In the genomic region with DNA sequence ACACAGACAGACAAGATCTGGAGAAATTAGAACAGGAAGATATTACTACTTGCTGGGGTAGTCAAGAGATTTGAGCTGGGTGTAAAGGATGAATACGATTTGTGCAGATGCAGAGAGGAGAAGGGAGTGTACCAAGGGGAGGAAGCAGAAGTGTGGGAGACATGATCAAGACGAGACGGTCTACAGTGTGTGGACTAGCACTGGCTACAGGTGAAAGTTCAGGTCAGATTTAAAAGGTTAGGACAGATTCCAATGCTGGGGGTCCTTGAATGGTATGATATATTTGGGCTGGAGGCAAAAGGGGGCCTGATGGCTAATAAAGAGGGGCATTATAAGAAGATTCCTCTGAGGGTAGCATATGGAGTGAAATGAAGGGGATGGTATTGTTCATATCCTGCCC, we compare ENCODE assay signal across 17 cellular contexts. TPM values are rescaled to one million over a fixed set of nuclear protein-coding genes. Genes with fewer than 3 reads are reported as not detected.
A peak's percentile ranks its signal among the peaks of the same experiment; 100 is the strongest.
DNase-seq lines count a peak whose midpoint lies in the region; ATAC-seq, FAIRE-seq and TF ChIP-seq lines count a peak whose summit lies in the region.
"Had no signal": no experiment of that assay in that cellular context is flagged by ENCODE, and none has a peak within 500 bp of the region (broad histone marks: within the 10 kb centered on the region; RNA-seq: fewer than 3 reads in every experiment).

No MANE protein-coding gene starts in this region.

- FAIRE-seq in endothelial cell of umbilical vein (lab: Jason Lieb, UNC), result no peak
- FAIRE-seq: GM18507 had no signal

- H4K20me1 ChIP-seq in endothelial cell of umbilical vein (replicated peaks; ENCODE audit: control insufficient read depth, extremely low read depth, insufficient read depth, low read length), result no peaks in the 10 kb centered on the region
- H4K20me1 ChIP-seq: BLaER1 had no signal

- no peaks in the 10 kb centered on the region for H3K9me1 ChIP-seq in endothelial cell of umbilical vein (replicated peaks; ENCODE audit: control insufficient read depth, extremely low read depth, insufficient read depth, low read length)

- H3K4me3 ChIP-seq in endothelial cell of umbilical vein (replicated peaks in 1 of 3; ENCODE audit: insufficient read depth in 1 of 3, low read depth in 1 of 3, low read length in 3 of 3), result no peak overlapping the region
- H3K4me3 ChIP-seq: BLaER1 had no signal

- TF ChIP-seq CTCF in Calu3 (IDR thresholded peaks at IDR 0.05; ENCODE audit: unreplicated experiment) (no peak), WTC11 (IDR thresholded peaks at IDR 0.05) (no peak), endothelial cell of umbilical vein (IDR thresholded peaks at IDR 0.05; ENCODE audit: extremely low read depth in 1 of 2, insufficient read depth in 1 of 2, low read depth in 1 of 2, low read length in 2 of 2) (no peak), RWPE1 (conservative IDR thresholded peaks at IDR 0.05; ENCODE audit: low read depth) (no peak)

- ATAC-seq in WTC11, result no peak
- ATAC-seq in stimulated activated memory B cell treated with anti-CD40 and anti-IgM and Interleukin-4, amounts not matched to agents 10 μg/mL and 1 μg/mL and 100 μg/mL, for 72 hours, result no peak
- ATAC-seq in GM18909 (IDR thresholded peaks at IDR 0.05; ENCODE audit: poor library complexity, unreplicated experiment), result no peak

- H3K4me1 ChIP-seq in endothelial cell of umbilical vein (ENCODE audit: control insufficient read depth, extremely low read depth, insufficient read depth, low read length), result peaks cover 51% of the 10 kb centered on the region
- H3K4me1 ChIP-seq: Caco-2 had no signal

- H3K27ac Mint-ChIP-seq in Calu3 (ENCODE audit: unreplicated experiment), result peak overlapping the region; percentile 2
- H3K27ac Mint-ChIP-seq in WTC11, result peak overlapping the region; percentile 5; the same call in 1 of the 2 replicates
- peak overlapping the region; percentile 0 for H3K27ac Mint-ChIP-seq in stimulated activated memory B cell treated with anti-CD40 and anti-IgM and Interleukin-4, amounts not matched to agents 10 μg/mL and 1 μg/mL and 100 μg/mL, for 72 hours
- H3K27ac Mint-ChIP-seq: H9 had no signal

- dilution Hi-C loops in endothelial cell of umbilical vein (cut with MboI; ENCODE audit: extremely low pct_ligation_motif_present, low sequenced_read_pairs), result no loop called here

- H3K9me3 Mint-ChIP-seq in Calu3 (ENCODE audit: low read depth, unreplicated experiment) (no peaks in the 10 kb centered on the region), WTC11 (no peaks in the 10 kb centered on the region)
- H3K9me3 Mint-ChIP-seq in stimulated activated memory B cell treated with anti-CD40 and anti-IgM and Interleukin-4, amounts not matched to agents 10 μg/mL and 1 μg/mL and 100 μg/mL, for 72 hours, result no peaks in the 10 kb centered on the region
- H3K9me3 Mint-ChIP-seq: CD8-positive, alpha-beta memory T cell; H9 had no signal

- no peak overlapping the region for H3K4me2 ChIP-seq in endothelial cell of umbilical vein (ENCODE audit: insufficient read depth, low read length)
- H3K4me2 ChIP-seq: BLaER1 had no signal

- no peak overlapping the region for H2AFZ ChIP-seq in endothelial cell of umbilical vein (ENCODE audit: low read depth, low read length)

- POLR2A ChIA-PET in WTC11 (lab: Charles Lee), result no interaction called here
- POLR2A ChIA-PET in endothelial cell of umbilical vein (lab: Charles Lee), result no interaction called here
- POLR2A ChIA-PET in RWPE1 (lab: Yijun Ruan, JAX; ENCODE audit: low non-redundant PET), result no interaction called here

- H3K27ac ChIP-seq in endothelial cell of umbilical vein (ENCODE audit: insufficient read depth, low read depth, low read length) (peak overlapping the region; percentile 64), RWPE1 (no peak overlapping the region)
- H3K27ac ChIP-seq: BLaER1 had no signal

- H3K9ac ChIP-seq in endothelial cell of umbilical vein (replicated peaks; ENCODE audit: extremely low read depth, insufficient read depth, low read length), result peak overlapping the region; percentile 6
- H3K9ac ChIP-seq: BLaER1 had no signal

- no peak for DNase-seq in Calu3
- DNase-seq in WTC11 (ENCODE audit: low spot score), result no peak
- no peak for DNase-seq in endothelial cell of umbilical vein (ENCODE audit: low read depth, low spot score)
- no peak for DNase-seq in RWPE1 (ENCODE audit: low spot score)
- no peak for DNase-seq in cerebellar nuclear complex (lab: John Stamatoyannopoulos, UW)
- DNase-seq: 8988T; AML-193; Caco-2; CD8-positive, alpha-beta memory T cell; DMS53; GF-D8; GOT3; H9 had no signal

- H3K27me3 Mint-ChIP-seq in Calu3 (ENCODE audit: unreplicated experiment) (no peaks in the 10 kb centered on the region), WTC11 (ENCODE audit: low read depth) (no peaks in the 10 kb centered on the region)
- H3K27me3 Mint-ChIP-seq in stimulated activated memory B cell treated with anti-CD40 and anti-IgM and Interleukin-4, amounts not matched to agents 10 μg/mL and 1 μg/mL and 100 μg/mL, for 72 hours, result no peaks in the 10 kb centered on the region

- intact Hi-C loops in Calu3 (cut with micrococcal nuclease; ENCODE audit: unreplicated experiment) (no loop called here), endothelial cell of umbilical vein (cut with micrococcal nuclease) (loop anchor here (1.0 to 2.0 kb wide), 2 partner anchors 14 to 19 kb away; no protein-coding TSS in a partner anchor)

- H3K4me3 Mint-ChIP-seq in Calu3 (ENCODE audit: low read depth, unreplicated experiment), result no peak overlapping the region
- H3K4me3 Mint-ChIP-seq in WTC11, result no peak overlapping the region
- no peak overlapping the region for H3K4me3 Mint-ChIP-seq in stimulated activated memory B cell treated with anti-CD40 and anti-IgM and Interleukin-4, amounts not matched to agents 10 μg/mL and 1 μg/mL and 100 μg/mL, for 72 hours
- H3K4me3 Mint-ChIP-seq: CD8-positive, alpha-beta memory T cell; H9 had no signal

- BruUV-seq in Calu3 (replicated peaks; lab: Mats Ljungman, UMichigan) (no TSS peak), endothelial cell of umbilical vein (replicated peaks; lab: Mats Ljungman, UMichigan) (TSS peak; percentile 72)

- H3K36me3 ChIP-seq in endothelial cell of umbilical vein (ENCODE audit: control insufficient read depth in 2 of 2, extremely low read depth in 1 of 2, insufficient read depth in 2 of 2, low read length in 2 of 2), result peaks cover 11% of the 10 kb centered on the region in 2 experiments
- H3K36me3 ChIP-seq: BLaER1 had no signal

- H3K9me3 ChIP-seq in endothelial cell of umbilical vein (replicated peaks; ENCODE audit: control insufficient read depth, insufficient read depth, low read length), result no peaks in the 10 kb centered on the region
- H3K9me3 ChIP-seq: BLaER1, Caco-2 had no signal

- no peaks in the 10 kb centered on the region for H3K27me3 ChIP-seq in endothelial cell of umbilical vein (ENCODE audit: control insufficient read depth in 2 of 2, insufficient read depth in 2 of 2, low read length in 2 of 2)
- H3K27me3 ChIP-seq: BLaER1 had no signal

- H3K36me3 Mint-ChIP-seq in Calu3 (ENCODE audit: insufficient read depth, unreplicated experiment) (peaks cover 51% of the 10 kb centered on the region), WTC11 (peaks cover 35% of the 10 kb centered on the region)
- peaks cover 69% of the 10 kb centered on the region for H3K36me3 Mint-ChIP-seq in stimulated activated memory B cell treated with anti-CD40 and anti-IgM and Interleukin-4, amounts not matched to agents 10 μg/mL and 1 μg/mL and 100 μg/mL, for 72 hours
- H3K36me3 Mint-ChIP-seq: CD8-positive, alpha-beta memory T cell had no signal

- H3K79me2 ChIP-seq in endothelial cell of umbilical vein (ENCODE audit: control insufficient read depth, insufficient read depth, low read length), result no peaks in the 10 kb centered on the region

- H3K4me1 Mint-ChIP-seq in Calu3 (ENCODE audit: low read depth, unreplicated experiment) (no peaks in the 10 kb centered on the region), WTC11 (no peaks in the 10 kb centered on the region)
- no peaks in the 10 kb centered on the region for H3K4me1 Mint-ChIP-seq in stimulated activated memory B cell treated with anti-CD40 and anti-IgM and Interleukin-4, amounts not matched to agents 10 μg/mL and 1 μg/mL and 100 μg/mL, for 72 hours
- H3K4me1 Mint-ChIP-seq: CD8-positive, alpha-beta memory T cell; H9 had no signal

- no peak for TF ChIP-seq POLR2A in endothelial cell of umbilical vein (IDR thresholded peaks at IDR 0.05; ENCODE audit: low read depth, low read length)

- CTCF ChIA-PET in Calu3 (lab: Charles Lee) (no interaction called here), WTC11 (lab: Charles Lee) (no interaction called here), endothelial cell of umbilical vein (lab: Charles Lee) (interaction anchor here (1.0 to 2.4 kb wide), 6 partner anchors 14 to 274 kb away, joined by 3 to 8 read pairs (median 4); a partner anchor contains a TSS), RWPE1 (lab: Yijun Ruan, JAX) (interaction anchor here (0.8 kb wide), 1 partner anchor 976 kb away, joined by 3 read pairs; no protein-coding TSS in a partner anchor)

TF ChIP-seq in endothelial cell of umbilical vein, 7 proteins besides CTCF, POLR2A, EP300 and RAD21:
- TF ChIP-seq, protein P1, sequence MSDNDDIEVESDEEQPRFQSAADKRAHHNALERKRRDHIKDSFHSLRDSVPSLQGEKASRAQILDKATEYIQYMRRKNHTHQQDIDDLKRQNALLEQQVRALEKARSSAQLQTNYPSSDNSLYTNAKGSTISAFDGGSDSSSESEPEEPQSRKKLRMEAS (IDR thresholded peaks at IDR 0.05; ENCODE audit: insufficient read depth, insufficient read length), result no peak
- no peak for TF ChIP-seq EZH2 (IDR thresholded peaks at IDR 0.05; ENCODE audit: borderline replicate concordance, low read depth, low read length, severe bottlenecking)
- TF ChIP-seq GATA2 (IDR thresholded peaks at IDR 0.05; ENCODE audit: insufficient read depth, insufficient read length, low read depth, low read length), result no peak
- TF ChIP-seq MYC (IDR thresholded peaks at IDR 0.05; ENCODE audit: low read depth, low read length), result no peak
- no peak for TF ChIP-seq JUN (IDR thresholded peaks at IDR 0.05; ENCODE audit: borderline replicate concordance, insufficient read depth, insufficient read length, low read depth)
- TF ChIP-seq POLR2AphosphoS5 (IDR thresholded peaks at IDR 0.05; ENCODE audit: insufficient read depth, low read depth, low read length), result no peak
- no peak for TF ChIP-seq FOS (IDR thresholded peaks at IDR 0.05; ENCODE audit: borderline replicate concordance, insufficient read depth, low read length)

RNA-seq across cellular contexts. Expression of a gene that starts 12.1 kb away (rescaled TPM):
- total RNA-seq in Calu3 (2022) (not detected in 2 replicates), WTC11 (2021) (not detected in 3 replicates), endothelial cell of umbilical vein (not detected in 2 replicates)
- polyA plus RNA-seq in endothelial cell of umbilical vein, result not detected in 2 replicates
- polyA plus RNA-seq in endothelial cell of umbilical vein (2011; cell fraction: cytosol; rRNA removed), result not detected in 2 replicates
- 0.07 and 0.11 TPM in 2 replicates for polyA plus RNA-seq in endothelial cell of umbilical vein (2011; cell fraction: nucleus; rRNA removed)
- 0.09 and 0.35 TPM in 2 replicates for polyA plus RNA-seq in endothelial cell of umbilical vein (2012)
- not detected in 2 replicates for polyA minus RNA-seq in endothelial cell of umbilical vein
- polyA minus RNA-seq in endothelial cell of umbilical vein (2011; cell fraction: cytosol; rRNA and poly(A)+ RNA removed), result not detected
- not detected in 2 replicates for polyA minus RNA-seq in endothelial cell of umbilical vein (2011; cell fraction: nucleus; rRNA and poly(A)+ RNA removed)
- total RNA-seq: Caco-2; CD8-positive, alpha-beta memory T cell; H9 had no signal
- polyA plus RNA-seq: CD8-positive, alpha-beta memory T cell had no signal

Comparison
In these comparisons a context has a peak if more than half of its experiments do, and no peak if none do; other contexts are left out.
1. CTCF ChIA-PET loops: an anchor here in endothelial cell of umbilical vein (1.0 to 2.4 kb wide) and RWPE1 (0.8 kb wide); none called in Calu3 and WTC11.